ENCODE assay signal across 18 cellular contexts in genomic region chr21:20031807-20032206, GRCh38.
DNase-seq lines count a peak whose midpoint lies in the region; ATAC-seq and TF ChIP-seq lines count a peak whose summit lies in the region.
"Had no signal": no experiment of that assay in that cellular context is flagged by ENCODE, and none has a peak within 500 bp of the region (broad histone marks: within the 10 kb centered on the region; RNA-seq: fewer than 3 reads in every experiment).

No MANE protein-coding gene starts in this region.

- H3K27me3 Mint-ChIP-seq in chondrocyte (ENCODE audit: low read depth): no peaks in the 10 kb centered on the region
- H3K27me3 Mint-ChIP-seq: CD4-positive, CD25-positive, alpha-beta regulatory T cell; CD8-positive, alpha-beta memory T cell; IgD-negative memory B cell had no signal

- 61 to 67% methylated on average over 4 of the region's 4 CpGs for WGBS in aorta, 2 donors

- H3K9me3 Mint-ChIP-seq in chondrocyte (ENCODE audit: low read depth): peaks cover 5% of the 10 kb centered on the region
- H3K9me3 Mint-ChIP-seq: IgD-negative memory B cell had no signal

- TF ChIP-seq CTCF in chondrocyte (IDR thresholded peaks at IDR 0.05) (no peak), mucosa of descending colon (IDR thresholded peaks at IDR 0.05) (no peak)

- DNase-seq in chondrocyte (ENCODE audit: low spot score): peak; percentile 63
- no peak for DNase-seq in mucosa of descending colon
- DNase-seq in sciatic nerve (ENCODE audit: low spot score): no peak
- no peak for DNase-seq in aorta
- no peak for DNase-seq in NCI-H2227 (lab: John Stamatoyannopoulos, UW; ENCODE audit: unreplicated experiment)
- DNase-seq in DMS79 treated with DMSO at 0.1 percent for 48 hours (lab: John Stamatoyannopoulos, UW): no peak
- DNase-seq in MV-4-11 (lab: John Stamatoyannopoulos, UW): no peak
- DNase-seq: ACHN; BE2C; C1 segment of cervical spinal cord; Caco-2; CD4-positive, CD25-positive, alpha-beta regulatory T cell; CD8-positive, alpha-beta memory T cell; GDM1; GM23248; HCEC 1CT had no signal

- no peak overlapping the region for H3K27ac ChIP-seq in aorta (ENCODE audit: low read depth in 1 of 2, low read length in 2 of 2)
- H3K27ac ChIP-seq: GM23248 had no signal

- no peak overlapping the region for H3K27ac Mint-ChIP-seq in chondrocyte (ENCODE audit: unreplicated experiment)
- H3K27ac Mint-ChIP-seq: CD4-positive, CD25-positive, alpha-beta regulatory T cell; CD8-positive, alpha-beta memory T cell; IgD-negative memory B cell had no signal

- no peaks in the 10 kb centered on the region for H3K27me3 ChIP-seq in aorta (ENCODE audit: control insufficient read depth in 1 of 2, insufficient read depth in 2 of 2, low read length in 1 of 2)
- H3K27me3 ChIP-seq: BE2C had no signal

- no peaks in the 10 kb centered on the region for H3K36me3 ChIP-seq in mucosa of descending colon (ENCODE audit: low read depth)
- no peaks in the 10 kb centered on the region for H3K36me3 ChIP-seq in aorta (ENCODE audit: control insufficient read depth in 1 of 2, insufficient read depth in 2 of 2, low read length in 1 of 2)
- H3K36me3 ChIP-seq: BE2C had no signal

- no peak overlapping the region for H3K4me3 Mint-ChIP-seq in chondrocyte (ENCODE audit: unreplicated experiment)
- H3K4me3 Mint-ChIP-seq: CD4-positive, CD25-positive, alpha-beta regulatory T cell; CD8-positive, alpha-beta memory T cell; IgD-negative memory B cell had no signal

- no peaks in the 10 kb centered on the region for H3K9me3 ChIP-seq in mucosa of descending colon
- peaks cover 2% of the 10 kb centered on the region for H3K9me3 ChIP-seq in aorta (ENCODE audit: control insufficient read depth, low read length)
- H3K9me3 ChIP-seq: BE2C, Caco-2 had no signal

- intact Hi-C loops in mucosa of descending colon (cut with DNase I, micrococcal nuclease): no loop called here
- intact Hi-C loops in sciatic nerve (cut with DNase I): no loop called here
- intact Hi-C loops in aorta (cut with DNase I): no loop called here

- H3K36me3 Mint-ChIP-seq in chondrocyte (ENCODE audit: low read depth): no peaks in the 10 kb centered on the region
- H3K36me3 Mint-ChIP-seq: CD4-positive, CD25-positive, alpha-beta regulatory T cell; CD8-positive, alpha-beta memory T cell; IgD-negative memory B cell had no signal

- no peaks in the 10 kb centered on the region for H3K4me1 ChIP-seq in mucosa of descending colon (ENCODE audit: low read depth)
- no peaks in the 10 kb centered on the region for H3K4me1 ChIP-seq in aorta (ENCODE audit: control insufficient read depth in 1 of 2, insufficient read depth in 2 of 2, low read length in 2 of 2)
- H3K4me1 ChIP-seq: BE2C, Caco-2 had no signal

- H3K4me1 Mint-ChIP-seq in chondrocyte (ENCODE audit: low read depth): no peaks in the 10 kb centered on the region
- H3K4me1 Mint-ChIP-seq: CD4-positive, CD25-positive, alpha-beta regulatory T cell; CD8-positive, alpha-beta memory T cell; IgD-negative memory B cell had no signal

- H3K4me3 ChIP-seq in mucosa of descending colon (no peak overlapping the region), aorta (ENCODE audit: low read length in 2 of 2) (no peak overlapping the region)
- H3K4me3 ChIP-seq: GM23248 had no signal

- peak; percentile 8 for ATAC-seq in mucosa of descending colon
- ATAC-seq in sciatic nerve: peak; percentile 42
- peak; percentile 41 for ATAC-seq in aorta (ENCODE audit: low FRiP score)
- ATAC-seq in HG02840 (IDR thresholded peaks at IDR 0.05; ENCODE audit: low FRiP score, unreplicated experiment): no peak
